Comparison of ENCODE assay signal across 15 cellular contexts in genomic region chr3:188294113-188294512, GRCh38.
DNase-seq lines count a peak whose midpoint lies in the region; ATAC-seq and TF ChIP-seq lines count a peak whose summit lies in the region.
"Had no signal": no experiment of that assay in that cellular context is flagged by ENCODE, and none has a peak within 500 bp of the region (broad histone marks: within the 10 kb centered on the region; RNA-seq: fewer than 3 reads in every experiment).

No MANE protein-coding gene starts in this region.

- H3K27me3 ChIP-seq in body of pancreas (no peaks in the 10 kb centered on the region), muscle layer of colon (ENCODE audit: control insufficient read depth in 1 of 2, insufficient read depth in 2 of 2, low read length in 2 of 2) (no peaks in the 10 kb centered on the region)
- H3K27me3 ChIP-seq: upper lobe of right lung had no signal

- peaks cover 67% of the 10 kb centered on the region for H3K4me1 ChIP-seq in body of pancreas
- H3K4me1 ChIP-seq in muscle layer of colon (ENCODE audit: insufficient read depth, low read length): peaks cover 61% of the 10 kb centered on the region

- H3K9ac ChIP-seq in muscle layer of colon (ENCODE audit: low read length): no peak overlapping the region
- H3K9ac ChIP-seq: parathyroid adenoma had no signal

- H3K9me3 ChIP-seq in body of pancreas (no peaks in the 10 kb centered on the region), muscle layer of colon (ENCODE audit: low read length) (no peaks in the 10 kb centered on the region)
- H3K9me3 ChIP-seq: HAP-1, upper lobe of right lung had no signal

- no peak for ATAC-seq in body of pancreas
- no peak for ATAC-seq in GM21515 (IDR thresholded peaks at IDR 0.05; ENCODE audit: unreplicated experiment)

- intact Hi-C loops in body of pancreas (cut with DNase I): no loop called here

- H3K27ac ChIP-seq in body of pancreas: peak overlapping the region; percentile 64 to 92 (median 86)
- peak overlapping the region; percentile 77 for H3K27ac ChIP-seq in muscle layer of colon (ENCODE audit: low read depth, low read length)
- H3K27ac ChIP-seq: parathyroid adenoma, RWPE1 had no signal

- 86 to 89% methylated on average over 3 of the region's 3 CpGs for WGBS in body of pancreas, 2 donors

- H3K4me3 ChIP-seq in body of pancreas (no peak overlapping the region), muscle layer of colon (ENCODE audit: low read depth in 1 of 2, low read length in 2 of 2) (no peak overlapping the region)
- H3K4me3 ChIP-seq: HAP-1, upper lobe of right lung had no signal

- no peaks in the 10 kb centered on the region for H3K36me3 ChIP-seq in body of pancreas (replicated peaks in 1 of 2; ENCODE audit: insufficient read depth in 1 of 2, low read depth in 2 of 2)
- H3K36me3 ChIP-seq in muscle layer of colon (ENCODE audit: insufficient read depth, low read length): peaks cover 9% of the 10 kb centered on the region
- H3K36me3 ChIP-seq: HAP-1, upper lobe of right lung had no signal

- no peak for TF ChIP-seq POLR2A in body of pancreas (IDR thresholded peaks at IDR 0.05)

- peak; percentile 42 for DNase-seq in stimulated activated CD4-positive, alpha-beta T cell treated with anti-CD3 and anti-CD28 coated beads, Interleukin-1b, Interleukin-23, amount 100 ng/mL, for 48 hours
- no peak for DNase-seq in stimulated activated CD4-positive, alpha-beta T cell treated with anti-CD3 and anti-CD28 coated beads, Interleukin-2, amount 100 ng/mL, for 48 hours
- DNase-seq in body of pancreas: no peak
- DNase-seq in NCI-H748 (lab: John Stamatoyannopoulos, UW; ENCODE audit: unreplicated experiment): no peak
- DNase-seq in LoVo (ENCODE audit: low spot score): no peak
- DNase-seq in H4 (ENCODE audit: low spot score): no peak
- DNase-seq: activated effector memory CD4-positive, alpha-beta T cell treated with Interleukin-2 at 50 U/mL for 16 hours; CD4-positive, CD25-positive, alpha-beta regulatory T cell; left ventricle myocardium superior; upper lobe of right lung had no signal

- TF ChIP-seq CTCF in body of pancreas (IDR thresholded peaks at IDR 0.05): no peak
